Comparison of ENCODE assay signal across 21 cellular contexts in genomic region chr16:7839568-7839967, GRCh38.
"Had no signal": no experiment of that assay in that cellular context is flagged by ENCODE, and none has a peak within 500 bp of the region (broad histone marks: within the 10 kb centered on the region; RNA-seq: fewer than 3 reads in every experiment).

No MANE protein-coding gene starts in this region.

- H3K36me3 ChIP-seq: colonic mucosa, left lung, pancreas, right atrium auricular region, upper lobe of left lung had no signal

- H3K9me3 ChIP-seq: colonic mucosa, pancreas, psoas muscle, right atrium auricular region, upper lobe of left lung had no signal

- H3K27me3 Mint-ChIP-seq: activated CD4-positive, alpha-beta memory T cell treated with anti-CD3 and anti-CD28 coated beads for 36 hours; activated naive CD8-positive, alpha-beta T cell treated with anti-CD3 and anti-CD28 coated beads for 36 hours; effector memory CD8-positive, alpha-beta T cell; T-helper 17 cell had no signal

- H3K4me1 Mint-ChIP-seq: activated naive CD8-positive, alpha-beta T cell treated with anti-CD3 and anti-CD28 coated beads for 36 hours; natural killer cell; T-helper 17 cell had no signal

- H3K27me3 ChIP-seq: colonic mucosa, foreskin keratinocyte, left lung, right atrium auricular region, upper lobe of left lung had no signal

- H3K4me1 ChIP-seq: colonic mucosa, foreskin keratinocyte, left lung, pancreas, psoas muscle, right atrium auricular region, upper lobe of left lung had no signal

- DNase-seq: activated CD4-positive, alpha-beta memory T cell treated with anti-CD3 and anti-CD28 coated beads for 36 hours; activated CD4-positive, alpha-beta T cell treated with anti-CD3 and anti-CD28 coated beads for 4 hours; activated CD4-positive, CD25-positive, alpha-beta regulatory T cell; activated naive CD4-positive, alpha-beta T cell treated with Interleukin-2 at 50 U/mL for 16 hours; activated naive CD8-positive, alpha-beta T cell treated with anti-CD3 and anti-CD28 coated beads for 36 hours; activated T-cell treated with anti-CD3 and anti-CD28 coated beads, Interleukin-2, amount 50 U/mL, for 48 hours; colonic mucosa; dorsolateral prefrontal cortex; effector memory CD8-positive, alpha-beta T cell; foreskin keratinocyte; left lung; natural killer cell; pancreas; psoas muscle; stimulated activated CD4-positive, alpha-beta T cell treated with anti-CD3 and anti-CD28 coated beads, Interleukin-12 subunit alpha, Interleukin-12 subunit beta, amount 100 ng/mL, for 4 hours; stimulated activated CD4-positive, alpha-beta T cell treated with anti-CD3 and anti-CD28 coated beads, Interleukin-4, amount 100 ng/mL, for 4 hours; stimulated activated naive CD8-positive, alpha-beta T cell treated with anti-CD3 and anti-CD28 coated beads, Interleukin-15, Interleukin-2, amounts not matched to agents 100 U/mL and 50 U/mL, for 24 hours; T-helper 17 cell; upper lobe of left lung had no signal

- H3K27ac ChIP-seq: colonic mucosa, dorsolateral prefrontal cortex, foreskin keratinocyte, left lung, pancreas, psoas muscle, right atrium auricular region, upper lobe of left lung had no signal

- H3K27ac Mint-ChIP-seq: activated CD4-positive, alpha-beta memory T cell treated with anti-CD3 and anti-CD28 coated beads for 36 hours; activated naive CD8-positive, alpha-beta T cell treated with anti-CD3 and anti-CD28 coated beads for 36 hours; effector memory CD8-positive, alpha-beta T cell; natural killer cell; T-helper 17 cell had no signal

- ATAC-seq: effector memory CD8-positive, alpha-beta T cell; foreskin keratinocyte; left lung; natural killer cell; pancreas; psoas muscle; stimulated activated naive CD8-positive, alpha-beta T cell treated with anti-CD3 and anti-CD28 coated beads, Interleukin-15, Interleukin-2, amounts not matched to agents 100 U/mL and 50 U/mL, for 24 hours; T-helper 17 cell had no signal

- H3K36me3 Mint-ChIP-seq: activated CD4-positive, alpha-beta memory T cell treated with anti-CD3 and anti-CD28 coated beads for 36 hours; activated naive CD8-positive, alpha-beta T cell treated with anti-CD3 and anti-CD28 coated beads for 36 hours; natural killer cell had no signal

- H3K4me3 ChIP-seq: colonic mucosa, dorsolateral prefrontal cortex, left lung, lung, pancreas, psoas muscle, right atrium auricular region, upper lobe of left lung had no signal

- H3K4me3 Mint-ChIP-seq: activated CD4-positive, alpha-beta memory T cell treated with anti-CD3 and anti-CD28 coated beads for 36 hours; activated naive CD8-positive, alpha-beta T cell treated with anti-CD3 and anti-CD28 coated beads for 36 hours; effector memory CD8-positive, alpha-beta T cell; natural killer cell; T-helper 17 cell had no signal
